1 cellular context compared by ENCODE assay signal in genomic region chr2:118321436-118322100, GRCh38.
TF ChIP-seq lines count a peak whose summit lies in the region.

No MANE protein-coding gene starts in this region.

TF ChIP-seq in HepG2, 621 proteins besides CTCF, POLR2A, EP300 and RAD21 (continued from another document):
- no peak for TF ChIP-seq KIAA2018 (CRISPR knock-in tag; IDR thresholded peaks at IDR 0.05; ENCODE audit: borderline replicate concordance)
- TF ChIP-seq RARA (CRISPR knock-in tag; IDR thresholded peaks at IDR 0.05): 0 out of 2 replicates have a peak, but pooled peaks have one; percentile 30
- no peak for TF ChIP-seq ZMAT5 (CRISPR knock-in tag; IDR thresholded peaks at IDR 0.05; ENCODE audit: borderline replicate concordance, low read depth)
- TF ChIP-seq, protein P1, sequence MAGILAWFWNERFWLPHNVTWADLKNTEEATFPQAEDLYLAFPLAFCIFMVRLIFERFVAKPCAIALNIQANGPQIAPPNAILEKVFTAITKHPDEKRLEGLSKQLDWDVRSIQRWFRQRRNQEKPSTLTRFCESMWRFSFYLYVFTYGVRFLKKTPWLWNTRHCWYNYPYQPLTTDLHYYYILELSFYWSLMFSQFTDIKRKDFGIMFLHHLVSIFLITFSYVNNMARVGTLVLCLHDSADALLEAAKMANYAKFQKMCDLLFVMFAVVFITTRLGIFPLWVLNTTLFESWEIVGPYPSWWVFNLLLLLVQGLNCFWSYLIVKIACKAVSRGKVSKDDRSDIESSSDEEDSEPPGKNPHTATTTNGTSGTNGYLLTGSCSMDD (CRISPR knock-in tag; IDR thresholded peaks at IDR 0.05): no peak
- TF ChIP-seq PLRG1 (conservative IDR thresholded peaks at IDR 0.05): no peak
- TF ChIP-seq NR2F2 (IDR thresholded peaks at IDR 0.05; ENCODE audit: borderline replicate concordance, low read depth): peak; percentile 72
- no peak for TF ChIP-seq ZFP91 (CRISPR knock-in tag; IDR thresholded peaks at IDR 0.05; ENCODE audit: borderline replicate concordance)
- TF ChIP-seq PHF21A (CRISPR knock-in tag; IDR thresholded peaks at IDR 0.05): 0 out of 2 replicates have a peak, but pooled peaks have one; percentile 36
- TF ChIP-seq NR3C1 (CRISPR knock-in tag; IDR thresholded peaks at IDR 0.05): no peak
- TF ChIP-seq MIER2 (CRISPR knock-in tag; IDR thresholded peaks at IDR 0.05): no peak
- no peak for TF ChIP-seq FOXA1 (IDR thresholded peaks at IDR 0.05)
- TF ChIP-seq FOXA1 (CRISPR knock-in tag; IDR thresholded peaks at IDR 0.05): peak; percentile 79
- TF ChIP-seq ZNF557 (CRISPR knock-in tag; IDR thresholded peaks at IDR 0.05): no peak
- no peak for TF ChIP-seq ZNF607 (CRISPR knock-in tag; IDR thresholded peaks at IDR 0.05; ENCODE audit: borderline replicate concordance)
- no peak for TF ChIP-seq TCF7L2 (IDR thresholded peaks at IDR 0.05; ENCODE audit: low read depth, low read length)
- TF ChIP-seq, protein P2, sequence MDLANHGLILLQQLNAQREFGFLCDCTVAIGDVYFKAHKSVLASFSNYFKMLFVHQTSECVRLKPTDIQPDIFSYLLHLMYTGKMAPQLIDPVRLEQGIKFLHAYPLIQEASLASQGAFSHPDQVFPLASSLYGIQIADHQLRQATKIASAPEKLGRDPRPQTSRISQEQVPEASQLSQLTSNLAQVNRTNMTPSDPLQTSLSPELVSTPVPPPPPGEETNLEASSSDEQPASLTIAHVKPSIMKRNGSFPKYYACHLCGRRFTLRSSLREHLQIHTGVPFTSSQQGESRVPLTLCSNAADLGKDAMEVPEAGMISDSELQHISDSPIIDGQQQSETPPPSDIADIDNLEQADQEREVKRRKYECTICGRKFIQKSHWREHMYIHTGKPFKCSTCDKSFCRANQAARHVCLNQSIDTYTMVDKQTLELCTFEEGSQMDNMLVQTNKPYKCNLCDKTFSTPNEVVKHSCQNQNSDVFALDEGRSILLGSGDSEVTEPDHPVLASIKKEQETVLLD (CRISPR knock-in tag; IDR thresholded peaks at IDR 0.05; ENCODE audit: low read depth): no peak
- no peak for TF ChIP-seq ZNF570 (CRISPR knock-in tag; IDR thresholded peaks at IDR 0.05; ENCODE audit: borderline replicate concordance)
- peak; percentile 55; the same call in 1 of the 2 replicates for TF ChIP-seq HNF1B (CRISPR knock-in tag; IDR thresholded peaks at IDR 0.05)
- no peak for TF ChIP-seq ZNF30 (CRISPR knock-in tag; IDR thresholded peaks at IDR 0.05)
- TF ChIP-seq MATR3 (CRISPR knock-in tag; IDR thresholded peaks at IDR 0.05): no peak
- peak; percentile 24; the same call in 1 of the 2 replicates for TF ChIP-seq ZFX (CRISPR knock-in tag; IDR thresholded peaks at IDR 0.05; ENCODE audit: low read depth)
- no peak for TF ChIP-seq ZNF816 (CRISPR knock-in tag; IDR thresholded peaks at IDR 0.05; ENCODE audit: borderline replicate concordance)
- no peak for TF ChIP-seq ZFP90 (CRISPR knock-in tag; IDR thresholded peaks at IDR 0.05; ENCODE audit: borderline replicate concordance)
- no peak for TF ChIP-seq KDM4B (CRISPR knock-in tag; IDR thresholded peaks at IDR 0.05)
TF ChIP-seq in HepG2: peak in this region for 20.
